Comparison of ENCODE assay signal across 17 cellular contexts in the genomic region with DNA sequence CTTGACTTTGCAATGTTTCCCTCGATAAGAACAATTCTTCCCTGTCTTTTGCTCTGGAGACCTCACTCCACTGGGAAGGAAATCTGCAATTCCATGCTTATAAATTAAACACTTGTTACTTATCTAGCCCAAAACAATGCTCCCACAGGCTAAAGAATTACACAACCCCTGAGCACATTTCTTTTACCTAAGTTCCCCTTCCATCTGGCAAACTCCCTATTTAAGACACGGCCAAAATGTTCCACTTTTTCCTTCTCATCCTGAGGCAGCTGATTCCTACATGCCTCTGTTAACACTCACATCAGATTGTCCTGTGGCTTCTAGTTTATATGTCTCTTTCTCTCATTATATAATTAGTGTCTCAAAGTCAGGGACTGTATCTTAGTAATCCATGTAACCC.
DNase-seq lines count a peak whose midpoint lies in the region; ATAC-seq, FAIRE-seq and TF ChIP-seq lines count a peak whose summit lies in the region.
"Had no signal": no experiment of that assay in that cellular context is flagged by ENCODE, and none has a peak within 500 bp of the region (broad histone marks: within the 10 kb centered on the region; RNA-seq: fewer than 3 reads in every experiment).

No MANE protein-coding gene starts in this region.

- intact Hi-C loops in left ventricle myocardium superior (cut with micrococcal nuclease): no loop called here
- intact Hi-C loops in left ventricle myocardium inferior (cut with micrococcal nuclease): no loop called here

- no peaks in the 10 kb centered on the region for H3K9me3 ChIP-seq in left ventricle myocardium inferior (replicated peaks)
- H3K9me3 ChIP-seq in astrocyte (ENCODE audit: insufficient read depth, low read depth, low read length): no peaks in the 10 kb centered on the region
- H3K9me3 ChIP-seq in hepatocyte (ENCODE audit: low read depth): no peaks in the 10 kb centered on the region
- H3K9me3 ChIP-seq in SJCRH30 (replicated peaks): no peaks in the 10 kb centered on the region

- peaks cover 2% of the 10 kb centered on the region for H3K9me3 Mint-ChIP-seq in astrocyte (ENCODE audit: unreplicated experiment)

- H3K36me3 ChIP-seq in left ventricle myocardium inferior (no peaks in the 10 kb centered on the region), astrocyte (ENCODE audit: insufficient read depth, low read length) (no peaks in the 10 kb centered on the region), hepatocyte (replicated peaks; ENCODE audit: insufficient read depth, low read depth) (no peaks in the 10 kb centered on the region), SJCRH30 (no peaks in the 10 kb centered on the region)

- H4K20me1 ChIP-seq in astrocyte (ENCODE audit: insufficient read depth, low read length): no peaks in the 10 kb centered on the region
- H4K20me1 ChIP-seq in hepatocyte (ENCODE audit: insufficient read depth, poor library complexity, severe bottlenecking): no peaks in the 10 kb centered on the region

- H2AFZ ChIP-seq in astrocyte (ENCODE audit: low read depth, low read length): no peak overlapping the region
- no peak overlapping the region for H2AFZ ChIP-seq in hepatocyte

- no peak overlapping the region for H3K4me3 ChIP-seq in left ventricle myocardium inferior
- no peak overlapping the region for H3K4me3 ChIP-seq in astrocyte (ENCODE audit: insufficient read depth, low read depth, low read length)
- no peak overlapping the region for H3K4me3 ChIP-seq in hepatocyte
- no peak overlapping the region for H3K4me3 ChIP-seq in SJCRH30

- 62% methylated on average over 2 of the region's 2 CpGs for WGBS in hepatocyte (ENCODE audit: low lambda C conversion rate, missing lambda C conversion rate)

- in situ Hi-C loops in GM13976 (cut with MboI; ENCODE audit: low sequenced_read_pairs, unreplicated experiment): no loop called here

- TF ChIP-seq CTCF in left ventricle myocardium inferior (IDR thresholded peaks at IDR 0.05; ENCODE audit: borderline replicate concordance) (no peak), astrocyte (IDR thresholded peaks at IDR 0.05; ENCODE audit: insufficient read depth, low read depth, low read length) (no peak), hepatocyte (IDR thresholded peaks at IDR 0.05; ENCODE audit: poor library complexity) (no peak), GM13976 (IDR thresholded peaks at IDR 0.05; ENCODE audit: borderline replicate concordance, control extremely low read depth, extremely low read depth, insufficient read depth, missing control alignments) (no peak)

- H3K4me2 ChIP-seq in astrocyte (ENCODE audit: low read length) (no peak overlapping the region), hepatocyte (no peak overlapping the region)
- H3K4me2 ChIP-seq: KMS-11 had no signal

- no peak overlapping the region for H3K27ac ChIP-seq in left ventricle myocardium inferior (replicated peaks)
- H3K27ac ChIP-seq in astrocyte (ENCODE audit: low read depth, low read length): no peak overlapping the region
- peak overlapping the region; percentile 10 for H3K27ac ChIP-seq in hepatocyte
- H3K27ac ChIP-seq in SJCRH30: no peak overlapping the region
- H3K27ac ChIP-seq: KMS-11 had no signal

- no peak overlapping the region for H3K4me3 Mint-ChIP-seq in astrocyte (ENCODE audit: unreplicated experiment)

- DNase-seq in left ventricle myocardium superior (no peak), left ventricle myocardium inferior (no peak), astrocyte (ENCODE audit: low read depth) (peak; percentile 53), hepatocyte (ENCODE audit: low spot score) (no peak), NCI-H526 treated with DMSO at 0.1 percent for 48 hours (lab: John Stamatoyannopoulos, UW) (no peak), SJCRH30 (no peak), GM13976 (ENCODE audit: low spot score) (no peak)
- DNase-seq in activated CD4-positive, alpha-beta T cell treated with anti-CD3 and anti-CD28 coated beads for 48 hours: no peak
- DNase-seq: AML-193, DMS79, GF-D8, NCI-H187 treated with DMSO at 0.1 percent for 48 hours, NCI-H82, SHP77 had no signal

- H3K9ac ChIP-seq in astrocyte (ENCODE audit: low read length): no peak overlapping the region
- H3K9ac ChIP-seq: KMS-11 had no signal

- H3K27me3 ChIP-seq in left ventricle myocardium inferior (ENCODE audit: low read depth): no peaks in the 10 kb centered on the region
- H3K27me3 ChIP-seq in astrocyte (ENCODE audit: insufficient read depth, low read length): no peaks in the 10 kb centered on the region
- no peaks in the 10 kb centered on the region for H3K27me3 ChIP-seq in hepatocyte
- H3K27me3 ChIP-seq in SJCRH30: no peaks in the 10 kb centered on the region

- H3K4me1 ChIP-seq in left ventricle myocardium inferior: no peaks in the 10 kb centered on the region
- H3K4me1 ChIP-seq in astrocyte (ENCODE audit: insufficient read depth, low read length): no peaks in the 10 kb centered on the region
- no peaks in the 10 kb centered on the region for H3K4me1 ChIP-seq in hepatocyte (ENCODE audit: insufficient read depth)
- H3K4me1 ChIP-seq in SJCRH30: peaks cover 7% of the 10 kb centered on the region

- H3K27me3 Mint-ChIP-seq in astrocyte (ENCODE audit: low read depth, unreplicated experiment): peaks cover 5% of the 10 kb centered on the region

- FAIRE-seq in astrocyte (lab: Jason Lieb, UNC): no peak
- FAIRE-seq: A204.1, H1 had no signal

- H3K79me2 ChIP-seq in astrocyte (ENCODE audit: insufficient read depth, low read length) (no peaks in the 10 kb centered on the region), hepatocyte (no peaks in the 10 kb centered on the region)

- H3K4me1 Mint-ChIP-seq in astrocyte (ENCODE audit: low read depth, unreplicated experiment): peaks cover 36% of the 10 kb centered on the region

- no peaks in the 10 kb centered on the region for H3K36me3 Mint-ChIP-seq in astrocyte (ENCODE audit: low read depth, unreplicated experiment)

- no peaks in the 10 kb centered on the region for H3K9me2 ChIP-seq in hepatocyte (replicated peaks; ENCODE audit: insufficient read depth)

- peak overlapping the region; percentile 73 for H3K27ac Mint-ChIP-seq in astrocyte (ENCODE audit: unreplicated experiment)

- peak; percentile 64 for ATAC-seq in left ventricle myocardium superior
